8 cellular contexts compared by ENCODE assay signal in the genomic region with DNA sequence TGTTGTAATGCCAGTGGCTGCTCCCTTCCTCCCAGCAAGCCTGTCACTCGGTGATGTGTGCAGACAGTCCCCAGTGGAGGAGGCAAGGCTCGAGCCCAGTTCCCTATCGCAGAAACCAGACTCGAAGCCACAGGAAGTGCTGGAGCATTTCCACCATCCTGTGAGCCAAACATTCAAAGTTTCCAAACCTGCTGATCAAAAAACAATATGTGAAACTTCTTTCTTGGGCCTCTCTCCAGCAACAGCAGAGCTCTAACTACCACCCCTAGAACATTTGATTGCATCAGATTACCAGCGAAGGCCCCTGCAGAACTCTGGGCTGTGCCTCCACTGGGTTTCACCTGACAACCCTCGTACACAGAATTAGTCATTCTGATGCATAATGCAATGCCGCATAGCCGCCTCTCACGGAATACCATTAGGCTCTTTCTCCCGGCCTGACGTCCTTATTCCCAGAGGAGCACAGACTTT.
DNase-seq lines count a peak whose midpoint lies in the region; ATAC-seq lines count a peak whose summit lies in the region.

No MANE protein-coding gene starts in this region.

- peak; percentile 87 for DNase-seq in Right ventricle myocardium superior
- DNase-seq in sciatic nerve (ENCODE audit: low spot score) = peak; percentile 79
- DNase-seq in NCI-H748 treated with DMSO at 0.1 percent for 48 hours (lab: John Stamatoyannopoulos, UW) = no peak
- DNase-seq in NCI-H146 treated with DMSO at 0.1 percent for 48 hours (lab: John Stamatoyannopoulos, UW; ENCODE audit: unreplicated experiment) = no peak
- no peak for DNase-seq in HCEC 1CT

- H3K4me3 Mint-ChIP-seq in activated T-helper 17 cell treated with anti-CD3 and anti-CD28 coated beads, Interleukin-2, amount 50 U/mL, for 72 hours = peak overlapping the region; percentile 87

- peak; percentile 69 for ATAC-seq in GM18858 (IDR thresholded peaks at IDR 0.05; ENCODE audit: unreplicated experiment)
- peak; percentile 82 for ATAC-seq in activated T-helper 17 cell treated with anti-CD3 and anti-CD28 coated beads, Interleukin-2, amount 50 U/mL, for 72 hours (replicated peaks)
- peak; percentile 94 for ATAC-seq in Right ventricle myocardium superior (ENCODE audit: poor library complexity)
- peak; percentile 95 for ATAC-seq in sciatic nerve

- H3K9me3 ChIP-seq in KOPT-K1 (ENCODE audit: insufficient read depth, low read length, poor library complexity, severe bottlenecking) = no peaks in the 10 kb centered on the region

- H3K27me3 Mint-ChIP-seq in activated T-helper 17 cell treated with anti-CD3 and anti-CD28 coated beads, Interleukin-2, amount 50 U/mL, for 72 hours = no peaks in the 10 kb centered on the region

- H3K36me3 ChIP-seq in KOPT-K1 (ENCODE audit: insufficient read depth, low read length) = no peaks in the 10 kb centered on the region; the same call in 1 of the 2 replicates

- H3K4me1 Mint-ChIP-seq in activated T-helper 17 cell treated with anti-CD3 and anti-CD28 coated beads, Interleukin-2, amount 50 U/mL, for 72 hours = peaks cover 59% of the 10 kb centered on the region

- peak overlapping the region; percentile 95 for H3K27ac Mint-ChIP-seq in activated T-helper 17 cell treated with anti-CD3 and anti-CD28 coated beads, Interleukin-2, amount 50 U/mL, for 72 hours

- no peaks in the 10 kb centered on the region for H3K36me3 Mint-ChIP-seq in activated T-helper 17 cell treated with anti-CD3 and anti-CD28 coated beads, Interleukin-2, amount 50 U/mL, for 72 hours (ENCODE audit: low read depth)

- H3K9me3 Mint-ChIP-seq in activated T-helper 17 cell treated with anti-CD3 and anti-CD28 coated beads, Interleukin-2, amount 50 U/mL, for 72 hours = no peaks in the 10 kb centered on the region

- intact Hi-C loops in Right ventricle myocardium superior (cut with DNase I) (no loop called here), sciatic nerve (cut with DNase I) (no loop called here)

- peak overlapping the region; percentile 78 for H3K27ac ChIP-seq in KOPT-K1 (ENCODE audit: low read depth, low read length, poor library complexity, severe bottlenecking)

Comparison
In these comparisons a context has a peak if more than half of its experiments do, and no peak if none do; other contexts are left out.
1. DNase-seq: peak in Right ventricle myocardium superior (single experiment) and sciatic nerve (single experiment); none in NCI-H748 treated with DMSO at 0.1 percent for 48 hours (single experiment), NCI-H146 treated with DMSO at 0.1 percent for 48 hours (single experiment) and HCEC 1CT (single experiment).
2. Peak in every context shown above with its lines, with median percentiles within 50 percentile points of each other: ATAC-seq.